In the genomic region with DNA sequence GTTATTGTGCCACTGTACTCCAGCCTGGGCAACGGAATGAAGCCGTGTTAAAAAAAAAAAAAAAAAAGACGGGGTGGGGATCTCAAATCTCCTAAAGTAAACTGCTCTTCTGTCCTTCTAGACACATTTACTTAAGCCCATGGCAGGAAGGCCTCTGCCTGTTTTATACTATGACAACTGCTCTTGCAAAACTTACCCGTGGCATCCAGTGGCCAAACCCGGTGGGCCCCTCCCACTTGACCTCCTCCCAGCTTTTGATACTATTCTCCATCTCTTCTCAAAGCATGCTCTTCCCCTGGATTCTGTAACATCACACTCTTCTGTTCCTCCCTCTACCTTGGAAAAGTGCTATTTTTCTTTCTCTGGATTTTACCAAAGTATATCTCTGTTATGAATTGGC, we compare ENCODE assay signal across 18 cellular contexts.
A peak's percentile ranks its signal among the peaks of the same experiment; 100 is the strongest.
DNase-seq lines count a peak whose midpoint lies in the region; ATAC-seq and TF ChIP-seq lines count a peak whose summit lies in the region.
"Had no signal": no experiment of that assay in that cellular context is flagged by ENCODE, and none has a peak within 500 bp of the region (broad histone marks: within the 10 kb centered on the region; RNA-seq: fewer than 3 reads in every experiment).

No MANE protein-coding gene starts in this region.

- H3K36me3 ChIP-seq in right atrium auricular region: no peaks in the 10 kb centered on the region
- H3K36me3 ChIP-seq: neural progenitor cell had no signal

- ATAC-seq in Right ventricle myocardium inferior: no peak
- ATAC-seq in T-helper 17 cell: no peak
- ATAC-seq: HepG2 had no signal

- H3K4me3 ChIP-seq in right atrium auricular region: no peak overlapping the region
- H3K4me3 ChIP-seq: neural progenitor cell, SJSA1, testis had no signal

- no peaks in the 10 kb centered on the region for H3K27me3 Mint-ChIP-seq in dendritic cell treated with granulocyte-macrophage colony-stimulating factor and Interleukin-4, amounts not matched to agents 40 ng/mL and 50 ng/mL, for 4 days
- peaks cover 5% of the 10 kb centered on the region for H3K27me3 Mint-ChIP-seq in nephron (ENCODE audit: low read depth)
- H3K27me3 Mint-ChIP-seq in T-helper 17 cell: no peaks in the 10 kb centered on the region
- H3K27me3 Mint-ChIP-seq: activated naive CD4-positive, alpha-beta T cell treated with anti-CD3 and anti-CD28 coated beads, Interleukin-2, amount 10 ng/mL, durations not matched to agents 7 days and 5 days had no signal

- no peaks in the 10 kb centered on the region for H3K9me3 ChIP-seq in right atrium auricular region
- H3K9me3 ChIP-seq in T-helper 17 cell (ENCODE audit: control insufficient read depth, low read length, poor library complexity, severe bottlenecking): no peaks in the 10 kb centered on the region
- H3K9me3 ChIP-seq: SJSA1, testis had no signal

- no peak overlapping the region for H3K4me3 Mint-ChIP-seq in dendritic cell treated with granulocyte-macrophage colony-stimulating factor and Interleukin-4, amounts not matched to agents 40 ng/mL and 50 ng/mL, for 4 days
- H3K4me3 Mint-ChIP-seq in nephron (no peak overlapping the region), T-helper 17 cell (no peak overlapping the region)
- H3K4me3 Mint-ChIP-seq: activated naive CD4-positive, alpha-beta T cell treated with anti-CD3 and anti-CD28 coated beads, Interleukin-2, amount 10 ng/mL, durations not matched to agents 7 days and 5 days; mesothelial cell of epicardium; neural progenitor cell had no signal

- H3K36me3 Mint-ChIP-seq in dendritic cell treated with granulocyte-macrophage colony-stimulating factor and Interleukin-4, amounts not matched to agents 40 ng/mL and 50 ng/mL, for 4 days (ENCODE audit: low read depth): peaks cover 54% of the 10 kb centered on the region
- H3K36me3 Mint-ChIP-seq in nephron (ENCODE audit: low read depth) (no peaks in the 10 kb centered on the region), T-helper 17 cell (ENCODE audit: low read depth) (peaks cover 12% of the 10 kb centered on the region)
- H3K36me3 Mint-ChIP-seq: neural progenitor cell had no signal

- H3K4me1 ChIP-seq in right atrium auricular region: peaks cover 0 to 39% of the 10 kb centered on the region in 2 donors
- H3K4me1 ChIP-seq: neural progenitor cell had no signal

- no peak for DNase-seq in right atrium auricular region (ENCODE audit: low spot score)
- DNase-seq in Right ventricle myocardium inferior (ENCODE audit: missing footprints): no peak
- DNase-seq in T-helper 17 cell: no peak
- DNase-seq in NAMALWA (ENCODE audit: low spot score): no peak
- no peak for DNase-seq in activated gamma-delta T cell treated with Interleukin-2 at 50 U/mL for 16 hours
- DNase-seq: activated CD8-positive, alpha-beta memory T cell treated with anti-CD3 and anti-CD28 coated beads, Interleukin-2, amount 50 U/mL, for 4 hours; activated naive CD4-positive, alpha-beta T cell treated with anti-CD3 and anti-CD28 coated beads, Interleukin-2, amount 10 ng/mL, durations not matched to agents 7 days and 5 days; COR-L47; DND-41; foreskin melanocyte; T1000 had no signal

- intact Hi-C loops in Right ventricle myocardium inferior (cut with DNase I): no loop called here
- intact Hi-C loops in dendritic cell treated with granulocyte-macrophage colony-stimulating factor and Interleukin-4, amounts not matched to agents 40 ng/mL and 50 ng/mL, for 4 days (cut with micrococcal nuclease): no loop called here

- H3K9me3 Mint-ChIP-seq in dendritic cell treated with granulocyte-macrophage colony-stimulating factor and Interleukin-4, amounts not matched to agents 40 ng/mL and 50 ng/mL, for 4 days: no peaks in the 10 kb centered on the region
- H3K9me3 Mint-ChIP-seq in nephron: no peaks in the 10 kb centered on the region
- H3K9me3 Mint-ChIP-seq: activated naive CD4-positive, alpha-beta T cell treated with anti-CD3 and anti-CD28 coated beads, Interleukin-2, amount 10 ng/mL, durations not matched to agents 7 days and 5 days; neural progenitor cell had no signal

- peaks cover 48% of the 10 kb centered on the region for H3K4me1 Mint-ChIP-seq in dendritic cell treated with granulocyte-macrophage colony-stimulating factor and Interleukin-4, amounts not matched to agents 40 ng/mL and 50 ng/mL, for 4 days (ENCODE audit: low read depth)
- H3K4me1 Mint-ChIP-seq in nephron (peaks cover 34% of the 10 kb centered on the region), T-helper 17 cell (peaks cover 38% of the 10 kb centered on the region)

- H3K27ac Mint-ChIP-seq in dendritic cell treated with granulocyte-macrophage colony-stimulating factor and Interleukin-4, amounts not matched to agents 40 ng/mL and 50 ng/mL, for 4 days: peak overlapping the region; percentile 2
- peak overlapping the region; percentile 32 to 91 (median 42) for H3K27ac Mint-ChIP-seq in nephron
- H3K27ac Mint-ChIP-seq in T-helper 17 cell: no peak overlapping the region
- H3K27ac Mint-ChIP-seq: activated naive CD4-positive, alpha-beta T cell treated with anti-CD3 and anti-CD28 coated beads, Interleukin-2, amount 10 ng/mL, durations not matched to agents 7 days and 5 days; mesothelial cell of epicardium; neural progenitor cell had no signal

- no peaks in the 10 kb centered on the region for H3K27me3 ChIP-seq in right atrium auricular region
- H3K27me3 ChIP-seq: neural progenitor cell, SJSA1, testis had no signal

- TF ChIP-seq CTCF in right atrium auricular region (IDR thresholded peaks at IDR 0.05): no peak
- TF ChIP-seq CTCF in nephron (IDR thresholded peaks at IDR 0.05; ENCODE audit: unreplicated experiment in 3 of 3): no peak

- peak overlapping the region; percentile 22 to 29 for H3K27ac ChIP-seq in right atrium auricular region
- H3K27ac ChIP-seq: neural progenitor cell, SJSA1 had no signal
